In genomic region chr17:27345141-27345904, GRCh38 we compare ENCODE assay signal across 11 cellular contexts. TPM values are rescaled to one million over a fixed set of nuclear protein-coding genes. Genes with fewer than 3 reads are reported as not detected.
DNase-seq lines count a peak whose midpoint lies in the region; ATAC-seq and TF ChIP-seq lines count a peak whose summit lies in the region.
"Had no signal": no experiment of that assay in that cellular context is flagged by ENCODE, and none has a peak within 500 bp of the region (broad histone marks: within the 10 kb centered on the region; RNA-seq: fewer than 3 reads in every experiment).

No MANE protein-coding gene starts in this region.

- TF ChIP-seq POLR2A in heart left ventricle (IDR thresholded peaks at IDR 0.05), result no peak

- H3K4me3 ChIP-seq in right cardiac atrium (ENCODE audit: low read length) (no peak overlapping the region), heart left ventricle (no peak overlapping the region), endodermal cell (ENCODE audit: low read length) (peak overlapping the region; percentile 77), mesenchymal stem cell (ENCODE audit: insufficient read depth in 1 of 2, low read depth in 1 of 2, low read length in 2 of 2) (no peak overlapping the region)

- H2BK12ac ChIP-seq in mesenchymal stem cell (ENCODE audit: low read length in 2 of 2), result no peak overlapping the region

- H3K27ac ChIP-seq in right cardiac atrium (ENCODE audit: low read length) (peak overlapping the region; percentile 2), heart left ventricle (peak overlapping the region in 1 of 12 donors; percentile 62), endodermal cell (ENCODE audit: low read depth, low read length) (peak overlapping the region; percentile 85), mesenchymal stem cell (ENCODE audit: low read length, poor library complexity, severe bottlenecking) (no peak overlapping the region)
- H3K27ac ChIP-seq: KMS-11 had no signal

- no peak overlapping the region for H3K4me2 ChIP-seq in mesenchymal stem cell (ENCODE audit: low read length, poor library complexity, severe bottlenecking)
- H3K4me2 ChIP-seq: KMS-11 had no signal

- H3K23ac ChIP-seq in mesenchymal stem cell (ENCODE audit: low read length in 2 of 2), result no peak overlapping the region

- H3K9me3 Mint-ChIP-seq in endodermal cell, result no peaks in the 10 kb centered on the region

- no peak overlapping the region for H2BK15ac ChIP-seq in mesenchymal stem cell (ENCODE audit: low read depth, poor library complexity, severe bottlenecking)

- H3K79me1 ChIP-seq in mesenchymal stem cell (replicated peaks; ENCODE audit: low read length, poor library complexity, severe bottlenecking), result no peaks in the 10 kb centered on the region

- H4K8ac ChIP-seq in mesenchymal stem cell (ENCODE audit: low read length), result no peak overlapping the region

- peak overlapping the region; percentile 96 for H3K27ac Mint-ChIP-seq in endodermal cell

- no peak for DNase-seq in right cardiac atrium
- no peak for DNase-seq in heart left ventricle
- DNase-seq in endodermal cell, result peak; percentile 96
- DNase-seq in mesenchymal stem cell, result peak; percentile 29
- DNase-seq in cerebellar nuclear complex (lab: John Stamatoyannopoulos, UW), result no peak
- no peak for DNase-seq in RKO (ENCODE audit: low spot score)
- no peak for DNase-seq in globus pallidus (ENCODE audit: low spot score)
- DNase-seq: activated CD8-positive, alpha-beta memory T cell treated with anti-CD3 and anti-CD28 coated beads, Interleukin-2, amount 50 U/mL, for 48 hours; Right ventricle myocardium superior had no signal

- no peak for TF ChIP-seq CTCF in heart left ventricle (IDR thresholded peaks at IDR 0.05)
- no peak for TF ChIP-seq CTCF in endodermal cell (conservative IDR thresholded peaks at IDR 0.05)

- H3K14ac ChIP-seq in mesenchymal stem cell (ENCODE audit: low read length in 2 of 2), result no peak overlapping the region

- no peak overlapping the region for H3K4ac ChIP-seq in mesenchymal stem cell (ENCODE audit: low read depth in 1 of 2, low read length in 2 of 2)

- no peak overlapping the region for H2BK120ac ChIP-seq in mesenchymal stem cell (ENCODE audit: low read depth, low read length)

- H4K91ac ChIP-seq in mesenchymal stem cell (ENCODE audit: low read length), result no peak overlapping the region

- intact Hi-C loops in right cardiac atrium (cut with DNase I), result loop anchor here in 1 of 4 donors (5.0 kb wide), 1 partner anchor 108 kb away; no protein-coding TSS in a partner anchor
- intact Hi-C loops in heart left ventricle (cut with DNase I), result loop anchor here in 1 of 10 donors (5.0 kb wide), 1 partner anchor 103 kb away; no protein-coding TSS in a partner anchor

- peaks cover 4% of the 10 kb centered on the region for H3K36me3 Mint-ChIP-seq in endodermal cell (ENCODE audit: low read depth)

- ATAC-seq in right cardiac atrium (peak; percentile 7 to 37), heart left ventricle (no peak), HG03439 (IDR thresholded peaks at IDR 0.05; ENCODE audit: unreplicated experiment) (no peak)

- H3K9ac ChIP-seq in endodermal cell (ENCODE audit: extremely low read depth, low read length, poor library complexity, severe bottlenecking), result peak overlapping the region; percentile 55
- no peak overlapping the region for H3K9ac ChIP-seq in mesenchymal stem cell (ENCODE audit: low read length)
- H3K9ac ChIP-seq: KMS-11 had no signal

- H3K4me1 ChIP-seq in right cardiac atrium (ENCODE audit: control insufficient read depth, insufficient read depth, low read length) (peaks cover 9% of the 10 kb centered on the region), heart left ventricle (peaks cover 0 to 48% (median 27%) of the 10 kb centered on the region in 12 donors), endodermal cell (ENCODE audit: control insufficient read depth, insufficient read depth, low read length) (peaks cover 6% of the 10 kb centered on the region), mesenchymal stem cell (ENCODE audit: control insufficient read depth, insufficient read depth, low read depth, low read length) (peaks cover 6% of the 10 kb centered on the region)

- H3K18ac ChIP-seq in mesenchymal stem cell (ENCODE audit: low read depth in 1 of 2, low read length in 2 of 2), result no peak overlapping the region

- 52% methylated on average over 17 of the region's 17 CpGs for WGBS in right cardiac atrium
- 65 to 78% (median 72%) methylated on average over 17 of the region's 17 CpGs for WGBS in heart left ventricle, 4 donors
- WGBS in endodermal cell (ENCODE audit: insufficient coverage in 1 of 2, insufficient read length in 1 of 2), 2 experiments, result 9 to 10% methylated on average over 14 to 17 of the region's 17 CpGs
- 44% methylated on average over 15 of the region's 17 CpGs for WGBS in mesenchymal stem cell

- H3K27me3 ChIP-seq in right cardiac atrium (ENCODE audit: control insufficient read depth, insufficient read depth) (no peaks in the 10 kb centered on the region), heart left ventricle (no peaks in the 10 kb centered on the region), endodermal cell (ENCODE audit: control insufficient read depth, insufficient read depth, low read length, poor library complexity, severe bottlenecking) (no peaks in the 10 kb centered on the region), mesenchymal stem cell (ENCODE audit: control insufficient read depth in 1 of 2, insufficient read depth in 1 of 2, low read length in 2 of 2) (no peaks in the 10 kb centered on the region)

- H2AK5ac ChIP-seq in mesenchymal stem cell (ENCODE audit: low read length, severe bottlenecking), result no peak overlapping the region

- H3K4me1 Mint-ChIP-seq in endodermal cell, result peaks cover 23% of the 10 kb centered on the region

- H3K4me3 Mint-ChIP-seq in endodermal cell, result peak overlapping the region; percentile 55

- no peaks in the 10 kb centered on the region for H3K27me3 Mint-ChIP-seq in endodermal cell (ENCODE audit: insufficient read depth)

- no peak overlapping the region for H2AFZ ChIP-seq in mesenchymal stem cell (ENCODE audit: low read depth, low read length)

- no peaks in the 10 kb centered on the region for H3K9me3 ChIP-seq in right cardiac atrium (ENCODE audit: control insufficient read depth, low read length)
- H3K9me3 ChIP-seq in heart left ventricle, result peaks cover 0 to 2% (median 0%) of the 10 kb centered on the region in 12 donors
- H3K9me3 ChIP-seq in endodermal cell (ENCODE audit: control insufficient read depth, low read length), result no peaks in the 10 kb centered on the region
- no peaks in the 10 kb centered on the region for H3K9me3 ChIP-seq in mesenchymal stem cell (ENCODE audit: control insufficient read depth, low read length)

- no peak overlapping the region for H2BK5ac ChIP-seq in mesenchymal stem cell (ENCODE audit: low read depth, low read length, poor library complexity, severe bottlenecking)

- H3K36me3 ChIP-seq in heart left ventricle, result no peaks in the 10 kb centered on the region
- H3K36me3 ChIP-seq in endodermal cell (ENCODE audit: control insufficient read depth, insufficient read depth, low read length), result no peaks in the 10 kb centered on the region
- H3K36me3 ChIP-seq in mesenchymal stem cell (ENCODE audit: control insufficient read depth in 1 of 2, insufficient read depth in 2 of 2, low read depth in 1 of 2, low read length in 2 of 2), result peaks cover 0 to 4% of the 10 kb centered on the region in 2 experiments

RNA-seq across cellular contexts. Expression of gene WSB1, which starts 51.4 kb away (rescaled TPM):
- total RNA-seq in right cardiac atrium, result 100 to 1,000 TPM in 1 of 4 donors, 10 to 100 TPM in 3; 74.6 to 130 (median 91.7) TPM
- polyA plus RNA-seq in right cardiac atrium, result 65.6 TPM
- total RNA-seq in heart left ventricle, result 100 to 1,000 TPM in 1 of 9 donors, 10 to 100 TPM in 8; 22.3 to 119 (median 53.4) TPM
- polyA plus RNA-seq in heart left ventricle, result 10 to 100 TPM; 62.3 to 92.1 TPM
- total RNA-seq in endodermal cell, result 100 to 1,000 TPM; 236 to 270 TPM
- polyA plus RNA-seq in endodermal cell (2013, experiment 1 of 2), result 364 TPM
- polyA plus RNA-seq in endodermal cell (2013, experiment 2 of 2), result 298 TPM
- polyA plus RNA-seq in mesenchymal stem cell (2013, experiment 1 of 2), result 72.2 TPM
- 74.8 TPM for polyA plus RNA-seq in mesenchymal stem cell (2013, experiment 2 of 2)

Comparison
In these comparisons a context has a peak if more than half of its experiments do, and no peak if none do; other contexts are left out.
1. ATAC-seq: peak in right cardiac atrium (2 of 2); none in heart left ventricle (0 of 4) and HG03439 (single experiment).
2. DNase-seq: peak in endodermal cell (single experiment) and mesenchymal stem cell (single experiment); none in right cardiac atrium (0 of 3), heart left ventricle (0 of 5), cerebellar nuclear complex (0 of 2), RKO (single experiment) and globus pallidus (single experiment).